Comparison of ENCODE assay signal across 8 cellular contexts in the genomic region with DNA sequence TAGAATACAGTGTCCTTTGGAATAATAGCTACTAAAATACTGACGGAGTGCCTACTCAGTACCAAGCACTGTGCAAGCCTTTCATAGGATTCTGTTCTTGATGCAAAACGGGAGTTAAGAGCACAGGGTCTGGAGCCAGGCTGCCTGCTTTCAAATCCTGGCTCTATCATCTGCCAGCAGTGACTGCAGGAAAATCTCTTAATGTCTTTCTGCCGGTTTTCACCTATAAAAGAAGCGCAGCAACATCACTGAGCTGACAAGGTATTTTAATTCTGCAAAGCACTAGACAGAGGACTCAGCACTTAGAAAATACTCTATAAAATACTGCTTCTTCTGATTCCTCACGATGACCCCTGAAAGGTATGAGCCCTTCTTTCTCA. TPM values are rescaled to one million over a fixed set of nuclear protein-coding genes. Genes with fewer than 3 reads are reported as not detected.
DNase-seq lines count a peak whose midpoint lies in the region; ATAC-seq and TF ChIP-seq lines count a peak whose summit lies in the region.

No MANE protein-coding gene starts in this region.

- no peaks in the 10 kb centered on the region for H3K27me3 ChIP-seq in gastroesophageal sphincter

- no peak for TF ChIP-seq POLR2A in gastroesophageal sphincter (IDR thresholded peaks at IDR 0.05)

- TF ChIP-seq CTCF in gastroesophageal sphincter (IDR thresholded peaks at IDR 0.05), result no peak

- H3K4me3 ChIP-seq in SK-N-MC, result peak overlapping the region; percentile 97
- peak overlapping the region; percentile 39 to 81 for H3K4me3 ChIP-seq in gastroesophageal sphincter

- H3K4me3 Mint-ChIP-seq in stimulated activated memory B cell treated with anti-CD40 and anti-IgM and Interleukin-4, amounts not matched to agents 10 μg/mL and 1 μg/mL and 100 μg/mL, for 72 hours, result peak overlapping the region; percentile 91

- 0 to 10% methylated on average over 3 to 5 of the region's 5 CpGs for whole genome bisulfite sequencing in gastroesophageal sphincter (ENCODE audit: low coverage in 1 of 2), 2 donors

- H3K9me3 Mint-ChIP-seq in stimulated activated memory B cell treated with anti-CD40 and anti-IgM and Interleukin-4, amounts not matched to agents 10 μg/mL and 1 μg/mL and 100 μg/mL, for 72 hours, result no peaks in the 10 kb centered on the region

- H3K36me3 Mint-ChIP-seq in stimulated activated memory B cell treated with anti-CD40 and anti-IgM and Interleukin-4, amounts not matched to agents 10 μg/mL and 1 μg/mL and 100 μg/mL, for 72 hours, result peaks cover 19% of the 10 kb centered on the region

- no peaks in the 10 kb centered on the region for H3K27me3 Mint-ChIP-seq in stimulated activated memory B cell treated with anti-CD40 and anti-IgM and Interleukin-4, amounts not matched to agents 10 μg/mL and 1 μg/mL and 100 μg/mL, for 72 hours

- peak; percentile 39 for DNase-seq in NCI-H82 (lab: John Stamatoyannopoulos, UW)
- no peak for DNase-seq in NCI-H82 treated with DMSO at 0.1 percent for 48 hours (lab: John Stamatoyannopoulos, UW; ENCODE audit: unreplicated experiment)
- DNase-seq in SK-N-MC (ENCODE audit: low read depth, low spot score), result no peak
- no peak for DNase-seq in activated gamma-delta T cell treated with Interleukin-2 at 50 U/mL for 16 hours
- DNase-seq in posterior vena cava (ENCODE audit: low spot score), result no peak

- H3K36me3 ChIP-seq in SK-N-MC (ENCODE audit: insufficient read depth, low read length) (peaks cover 35% of the 10 kb centered on the region), gastroesophageal sphincter (peaks cover 0 to 32% of the 10 kb centered on the region in 2 donors)

- H3K4me1 Mint-ChIP-seq in stimulated activated memory B cell treated with anti-CD40 and anti-IgM and Interleukin-4, amounts not matched to agents 10 μg/mL and 1 μg/mL and 100 μg/mL, for 72 hours, result peaks cover 24% of the 10 kb centered on the region

- H3K9me3 ChIP-seq in SK-N-MC (ENCODE audit: low read depth, low read length) (no peaks in the 10 kb centered on the region), gastroesophageal sphincter (no peaks in the 10 kb centered on the region)

- TF ChIP-seq EP300 in gastroesophageal sphincter (IDR thresholded peaks at IDR 0.05), result no peak

- H3K9ac ChIP-seq in SK-N-MC (ENCODE audit: insufficient read length), result peak overlapping the region; percentile 94

- H3K4me1 ChIP-seq in gastroesophageal sphincter, result peaks cover 0 to 22% (median 6%) of the 10 kb centered on the region in 3 donors

- intact Hi-C loops in posterior vena cava (cut with DNase I), result no loop called here

- H3K27ac ChIP-seq in SK-N-MC (no peak overlapping the region), gastroesophageal sphincter (peak overlapping the region in 3 of 4 donors; percentile 83 to 88 (median 84))

- H3K27ac Mint-ChIP-seq in stimulated activated memory B cell treated with anti-CD40 and anti-IgM and Interleukin-4, amounts not matched to agents 10 μg/mL and 1 μg/mL and 100 μg/mL, for 72 hours, result peak overlapping the region; percentile 91

- ATAC-seq in gastroesophageal sphincter (no peak), HG03196 (IDR thresholded peaks at IDR 0.05; ENCODE audit: unreplicated experiment) (no peak)
- ATAC-seq in stimulated activated memory B cell treated with anti-CD40 and anti-IgM and Interleukin-4, amounts not matched to agents 10 μg/mL and 1 μg/mL and 100 μg/mL, for 72 hours, result no peak

RNA-seq across cellular contexts. Expression of a gene that starts 0.7 kb away (rescaled TPM):
- total RNA-seq in gastroesophageal sphincter, result 1 to 10 TPM; 5.0 to 8.5 (median 6.4) TPM
- 1 to 10 TPM; 4.4 to 8.3 TPM for total RNA-seq in posterior vena cava
